ENCODE assay signal across 8 cellular contexts in the genomic region with DNA sequence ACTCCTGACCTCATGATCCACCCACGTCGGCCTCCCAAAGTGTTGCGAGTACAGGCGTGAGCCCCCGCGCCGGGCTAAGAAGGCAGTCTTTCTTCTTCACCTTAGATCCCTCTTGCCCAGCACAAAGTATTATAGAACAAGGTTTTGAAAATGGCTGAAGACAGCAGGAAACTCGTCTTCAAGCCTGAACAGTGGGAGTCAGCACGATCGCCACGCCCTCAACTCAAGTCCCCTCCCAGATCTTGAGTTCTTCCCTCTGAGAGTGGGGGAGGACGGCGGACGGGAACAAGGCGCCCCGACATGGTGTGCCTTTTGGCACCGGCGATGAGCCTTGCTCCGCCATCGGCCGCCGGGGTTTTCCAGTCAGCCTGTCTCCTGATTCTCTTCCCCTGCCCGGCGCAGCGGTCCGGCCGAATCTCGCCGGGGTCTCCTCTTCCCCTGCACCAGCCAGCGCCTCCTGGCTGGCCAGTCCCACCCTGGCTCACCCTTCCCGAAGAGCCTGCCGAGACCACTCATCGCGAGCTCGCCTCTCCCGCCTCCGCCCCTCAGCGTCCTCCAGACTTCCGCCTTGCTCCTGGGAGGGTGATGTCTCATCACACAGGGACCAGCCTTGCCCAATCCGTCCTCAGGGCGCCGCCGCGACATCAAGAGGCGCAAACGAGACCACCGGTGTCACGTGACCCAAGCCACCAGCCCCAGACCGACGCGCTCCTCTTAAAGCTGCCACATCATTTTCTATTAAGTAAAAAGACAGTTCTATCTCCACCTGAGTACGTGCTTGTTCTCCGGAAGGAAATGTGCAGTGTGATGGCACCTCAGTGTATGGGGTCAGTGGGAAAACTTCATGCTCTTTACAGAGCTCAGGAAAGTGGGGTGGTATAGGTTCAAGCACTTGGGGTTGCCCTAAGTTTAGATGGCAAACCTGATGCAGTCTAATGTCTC. TPM values are rescaled to one million over a fixed set of nuclear protein-coding genes. Genes with fewer than 3 reads are reported as not detected.
A peak's percentile ranks its signal among the peaks of the same experiment; 100 is the strongest.
DNase-seq lines count a peak whose midpoint lies in the region; TF ChIP-seq lines count a peak whose summit lies in the region.

CHMP4A (minus strand) TSS at position 565 of the 942 bp plus-strand sequence; CDS start at position 516, 49 bp downstream.

- H4K91ac ChIP-seq in H9 (ENCODE audit: insufficient read length, low read depth, low read length) = no peak within 1 kb of the TSS

- H3K4me1 Mint-ChIP-seq in H9 = peaks cover 18 to 26% of the 10 kb centered on the region in 2 experiments
- peaks cover 28% of the 10 kb centered on the region for H3K4me1 Mint-ChIP-seq in nephron
- H3K4me1 Mint-ChIP-seq in stimulated activated naive CD8-positive, alpha-beta T cell treated with anti-CD3 and anti-CD28 coated beads, Interleukin-15, Interleukin-2, amounts not matched to agents 100 ng/mL and 50 ng/mL, for 24 hours (ENCODE audit: low read depth) = peaks cover 61% of the 10 kb centered on the region

- H4K5ac ChIP-seq in H9 (ENCODE audit: insufficient read length, low read depth, low read length) = no peak within 1 kb of the TSS

- H2AK5ac ChIP-seq in H9 (ENCODE audit: insufficient read length, low read length) = no peak within 1 kb of the TSS

- H3K36me3 ChIP-seq in MG63 = peaks cover 5% of the 10 kb centered on the region; the same call in 1 of the 2 replicates

- peak within 1 kb of the TSS; percentile 91 to 96 for H3K4me3 Mint-ChIP-seq in H9
- peak within 1 kb of the TSS; percentile 89 to 90 (median 89) for H3K4me3 Mint-ChIP-seq in nephron
- H3K4me3 Mint-ChIP-seq in stimulated activated naive CD8-positive, alpha-beta T cell treated with anti-CD3 and anti-CD28 coated beads, Interleukin-15, Interleukin-2, amounts not matched to agents 100 ng/mL and 50 ng/mL, for 24 hours = peak within 1 kb of the TSS; percentile 99

- DNase-seq in ELR (ENCODE audit: low read depth) (peak; percentile 99), H9 (peak; percentile 99), MG63 (peak; percentile 97), SHP77 treated with DMSO at 0.1 percent for 48 hours (lab: John Stamatoyannopoulos, UW) (peak; percentile 97), fibroblast of the aortic adventitia (ENCODE audit: low read depth) (peak; percentile 97)
- DNase-seq in activated effector memory CD4-positive, alpha-beta T cell treated with anti-CD3 and anti-CD28 coated beads, Interleukin-2, amount 50 U/mL, for 16 hours = peak; percentile 98

- peak within 1 kb of the TSS; percentile 93 for H3K9ac ChIP-seq in H9 (ENCODE audit: extremely low read depth, insufficient read length, low read length)

- H2BK120ac ChIP-seq in H9 (ENCODE audit: low read depth, low read length, poor library complexity, severe bottlenecking) = peak within 1 kb of the TSS; percentile 63

- no peak within 1 kb of the TSS for H3K23ac ChIP-seq in H9 (ENCODE audit: insufficient read length, low read depth, low read length)

- peak within 1 kb of the TSS; percentile 60 for H3K56ac ChIP-seq in H9 (ENCODE audit: insufficient read length, low read depth, low read length)

- TF ChIP-seq CTCF in H9 (conservative IDR thresholded peaks at IDR 0.05) = peak; percentile 27; the same call in 1 of the 3 replicates
- TF ChIP-seq CTCF in fibroblast of the aortic adventitia (IDR thresholded peaks at IDR 0.05; ENCODE audit: insufficient read depth, low read length) = peak; percentile 42
- TF ChIP-seq CTCF in nephron (IDR thresholded peaks at IDR 0.05; ENCODE audit: unreplicated experiment in 3 of 3) = peak in 1 of 3 experiments; percentile 21

- H3K36me3 Mint-ChIP-seq in H9 (ENCODE audit: insufficient read depth in 1 of 3, low read depth in 3 of 3) (peaks cover 13 to 43% (median 32%) of the 10 kb centered on the region in 3 experiments; a peak in 6 of 7 replicates), nephron (ENCODE audit: low read depth) (peaks cover 35% of the 10 kb centered on the region)
- peaks cover 50% of the 10 kb centered on the region for H3K36me3 Mint-ChIP-seq in stimulated activated naive CD8-positive, alpha-beta T cell treated with anti-CD3 and anti-CD28 coated beads, Interleukin-15, Interleukin-2, amounts not matched to agents 100 ng/mL and 50 ng/mL, for 24 hours (ENCODE audit: low read depth)

- H3K27ac Mint-ChIP-seq in H9 (peak within 1 kb of the TSS; percentile 88 to 100 (median 100)), nephron (peak within 1 kb of the TSS; percentile 92 to 99 (median 98))
- peak within 1 kb of the TSS; percentile 99 for H3K27ac Mint-ChIP-seq in stimulated activated naive CD8-positive, alpha-beta T cell treated with anti-CD3 and anti-CD28 coated beads, Interleukin-15, Interleukin-2, amounts not matched to agents 100 ng/mL and 50 ng/mL, for 24 hours

- H2BK12ac ChIP-seq in H9 (ENCODE audit: insufficient read length, low read depth, low read length) = no peak within 1 kb of the TSS

- H3K23me2 ChIP-seq in H9 (ENCODE audit: insufficient read length, low read depth, low read length, poor library complexity, severe bottlenecking) = peaks cover 11% of the 10 kb centered on the region

- H3K9me3 Mint-ChIP-seq in H9 (no peaks in the 10 kb centered on the region; a peak in 1 of 5 replicates), nephron (no peaks in the 10 kb centered on the region)
- H3K9me3 Mint-ChIP-seq in stimulated activated naive CD8-positive, alpha-beta T cell treated with anti-CD3 and anti-CD28 coated beads, Interleukin-15, Interleukin-2, amounts not matched to agents 100 ng/mL and 50 ng/mL, for 24 hours = no peaks in the 10 kb centered on the region

- no peaks in the 10 kb centered on the region for H3K9me3 ChIP-seq in H9 (ENCODE audit: control insufficient read depth, low read depth, low read length)
- no peaks in the 10 kb centered on the region for H3K9me3 ChIP-seq in MG63

- H3K27me3 ChIP-seq in H9 (ENCODE audit: insufficient read depth, low read length) = no peaks in the 10 kb centered on the region
- no peaks in the 10 kb centered on the region for H3K27me3 ChIP-seq in MG63

- peak within 1 kb of the TSS; percentile 49; the same call in 1 of the 2 replicates for H3K4ac ChIP-seq in H9 (ENCODE audit: low read depth, low read length)

- peak within 1 kb of the TSS; percentile 67 for H3K4me2 ChIP-seq in H9 (ENCODE audit: insufficient read depth, insufficient read length, low read length)

- no peak within 1 kb of the TSS for H2BK15ac ChIP-seq in H9 (ENCODE audit: low read depth, low read length)

- no peaks in the 10 kb centered on the region for H3K79me1 ChIP-seq in H9 (ENCODE audit: insufficient read depth, low read depth, low read length, poor library complexity, severe bottlenecking)

- H3K27me3 Mint-ChIP-seq in H9 (ENCODE audit: low read depth) = no peaks in the 10 kb centered on the region; the same call in 1 of the 2 replicates
- H3K27me3 Mint-ChIP-seq in nephron (ENCODE audit: low read depth) = no peaks in the 10 kb centered on the region
- no peaks in the 10 kb centered on the region for H3K27me3 Mint-ChIP-seq in stimulated activated naive CD8-positive, alpha-beta T cell treated with anti-CD3 and anti-CD28 coated beads, Interleukin-15, Interleukin-2, amounts not matched to agents 100 ng/mL and 50 ng/mL, for 24 hours

- no peaks in the 10 kb centered on the region for H3K79me2 ChIP-seq in H9 (ENCODE audit: insufficient read depth, low read length)

- peak within 1 kb of the TSS; percentile 41 for H3K27ac ChIP-seq in H9 (ENCODE audit: insufficient read length, low read depth, low read length)

- WGBS in H9 (ENCODE audit: extremely low coverage, insufficient read length, low lambda C conversion rate) = no CpG with 5 or more reads among the region's 53 CpGs

- H4K20me1 ChIP-seq in H9 (ENCODE audit: control insufficient read depth, insufficient read depth, insufficient read length) = no peaks in the 10 kb centered on the region

- H4K8ac ChIP-seq in H9 (replicated peaks; ENCODE audit: insufficient read length, low read depth, low read length) = no peak within 1 kb of the TSS

- peak within 1 kb of the TSS; percentile 93 for H3K18ac ChIP-seq in H9 (ENCODE audit: insufficient read length, low read depth, low read length)

- peak within 1 kb of the TSS; percentile 94 for H3K14ac ChIP-seq in H9 (ENCODE audit: insufficient read depth, low read length)

- H3K4me3 ChIP-seq in MG63 (peak within 1 kb of the TSS; percentile 68), fibroblast of the aortic adventitia (ENCODE audit: low read depth, low read length) (peak within 1 kb of the TSS; percentile 71)

- H3T11ph ChIP-seq in H9 (ENCODE audit: low read length) = no peak within 1 kb of the TSS

- H2AFZ ChIP-seq in H9 (ENCODE audit: low read length) = no peak within 1 kb of the TSS

- no peaks in the 10 kb centered on the region for H3K4me1 ChIP-seq in H9 (ENCODE audit: insufficient read depth, low read length)

- H2BK20ac ChIP-seq in H9 (ENCODE audit: low read depth, low read length, poor library complexity, severe bottlenecking) = no peak within 1 kb of the TSS

- H2BK5ac ChIP-seq in H9 (ENCODE audit: insufficient read length, low read length) = peak within 1 kb of the TSS; percentile 61

RNA-seq across cellular contexts. Expression of gene CHMP4A, which starts in this region (rescaled TPM):
- total RNA-seq in H9 (2021) = 42.0 and 46.2 TPM in 2 replicates
- total RNA-seq in MG63 (2014; rRNA removed; shearing (Covaris generic); ENCODE audit: low replicate concordance) = 20.0 and 75.5 TPM in 2 replicates
- total RNA-seq in fibroblast of the aortic adventitia (ENCODE audit: low replicate concordance) = 70.7 and 159 TPM in 2 replicates

Comparison
In these comparisons a context has a peak if more than half of its experiments do, and no peak if none do; other contexts are left out.
1. Peak in every context shown above with its lines: DNase-seq, H3K4me3 ChIP-seq and H3K27ac ChIP-seq.